ENCODE assay signal across 20 cellular contexts in genomic region chr17:76588182-76588581, GRCh38. TPM values are rescaled to one million over a fixed set of nuclear protein-coding genes. Genes with fewer than 3 reads are reported as not detected.
"Had no signal": no experiment of that assay in that cellular context is flagged by ENCODE, and none has a peak within 500 bp of the region (broad histone marks: within the 10 kb centered on the region; RNA-seq: fewer than 3 reads in every experiment).

No MANE protein-coding gene starts in this region.

- H3K9me3 Mint-ChIP-seq: activated CD4-positive, alpha-beta memory T cell treated with anti-CD3 and anti-CD28 coated beads, Interleukin-2, amount 10 ng/mL, durations not matched to agents 7 days and 5 days; activated naive CD8-positive, alpha-beta T cell treated with anti-CD3 and anti-CD28 coated beads, Interleukin-2, amount 10 ng/mL, durations not matched to agents 7 days and 5 days; activated T-helper 17 cell treated with anti-CD3 and anti-CD28 coated beads, Interleukin-2, amount 50 U/mL, for 72 hours; central memory CD8-positive, alpha-beta T cell; stimulated activated naive CD8-positive, alpha-beta T cell treated with anti-CD3 and anti-CD28 coated beads, Interleukin-15, Interleukin-2, amounts not matched to agents 100 ng/mL and 50 ng/mL, for 24 hours; T-helper 1 cell treated with Interleukin-12 subunit alpha and Interleukin-12 subunit beta and Interleukin-4 antibody, amounts not matched to agents 30 μg/mL and 1 μg/mL, for 36 hours had no signal

- H3K4me1 Mint-ChIP-seq: activated T-helper 17 cell treated with anti-CD3 and anti-CD28 coated beads, Interleukin-2, amount 50 U/mL, for 72 hours had no signal

- H3K4me1 ChIP-seq: psoas muscle had no signal

- H3K36me3 ChIP-seq: brain microvascular endothelial cell, transverse colon had no signal

- H3K36me3 Mint-ChIP-seq: activated CD8-positive, alpha-beta memory T cell treated with anti-CD3 and anti-CD28 coated beads, Interleukin-2, amount 10 ng/mL, durations not matched to agents 7 days and 5 days; activated naive CD8-positive, alpha-beta T cell treated with anti-CD3 and anti-CD28 coated beads, Interleukin-2, amount 10 ng/mL, durations not matched to agents 7 days and 5 days had no signal

- H3K27ac Mint-ChIP-seq: activated CD4-positive, alpha-beta memory T cell treated with anti-CD3 and anti-CD28 coated beads, Interleukin-2, amount 10 ng/mL, durations not matched to agents 7 days and 5 days; activated CD8-positive, alpha-beta memory T cell treated with anti-CD3 and anti-CD28 coated beads, Interleukin-2, amount 10 ng/mL, durations not matched to agents 7 days and 5 days; activated naive CD8-positive, alpha-beta T cell treated with anti-CD3 and anti-CD28 coated beads, Interleukin-2, amount 10 ng/mL, durations not matched to agents 7 days and 5 days; activated T-helper 17 cell treated with anti-CD3 and anti-CD28 coated beads, Interleukin-2, amount 50 U/mL, for 72 hours; mesothelial cell of epicardium; stimulated activated naive CD8-positive, alpha-beta T cell treated with anti-CD3 and anti-CD28 coated beads, Interleukin-15, Interleukin-2, amounts not matched to agents 100 ng/mL and 50 ng/mL, for 24 hours; T-helper 1 cell treated with Interleukin-12 subunit alpha and Interleukin-12 subunit beta and Interleukin-4 antibody, amounts not matched to agents 30 μg/mL and 1 μg/mL, for 36 hours had no signal

- DNase-seq: activated CD4-positive, alpha-beta memory T cell treated with anti-CD3 and anti-CD28 coated beads, Interleukin-2, amount 10 ng/mL, durations not matched to agents 7 days and 5 days; activated CD8-positive, alpha-beta memory T cell treated with anti-CD3 and anti-CD28 coated beads, Interleukin-2, amount 10 ng/mL, durations not matched to agents 7 days and 5 days; activated naive CD4-positive, alpha-beta T cell treated with Interleukin-2 at 50 U/mL for 16 hours; activated naive CD8-positive, alpha-beta T cell treated with anti-CD3 and anti-CD28 coated beads, Interleukin-2, amount 10 ng/mL, durations not matched to agents 7 days and 5 days; brain microvascular endothelial cell; hypothalamus; psoas muscle; right cardiac atrium; transverse colon had no signal

- H3K27ac ChIP-seq: brain microvascular endothelial cell, coronary artery, psoas muscle, transverse colon, VCaP had no signal

- ATAC-seq: activated CD8-positive, alpha-beta memory T cell treated with anti-CD3 and anti-CD28 coated beads, Interleukin-2, amount 10 ng/mL, durations not matched to agents 7 days and 5 days; activated T-helper 17 cell treated with anti-CD3 and anti-CD28 coated beads, Interleukin-2, amount 50 U/mL, for 72 hours; psoas muscle; right cardiac atrium had no signal

- H3K9me3 ChIP-seq: psoas muscle, transverse colon had no signal

- H3K4me3 Mint-ChIP-seq: activated CD4-positive, alpha-beta memory T cell treated with anti-CD3 and anti-CD28 coated beads, Interleukin-2, amount 10 ng/mL, durations not matched to agents 7 days and 5 days; activated CD8-positive, alpha-beta memory T cell treated with anti-CD3 and anti-CD28 coated beads, Interleukin-2, amount 10 ng/mL, durations not matched to agents 7 days and 5 days; activated naive CD8-positive, alpha-beta T cell treated with anti-CD3 and anti-CD28 coated beads, Interleukin-2, amount 10 ng/mL, durations not matched to agents 7 days and 5 days; mesothelial cell of epicardium; stimulated activated naive CD8-positive, alpha-beta T cell treated with anti-CD3 and anti-CD28 coated beads, Interleukin-15, Interleukin-2, amounts not matched to agents 100 ng/mL and 50 ng/mL, for 24 hours; T-helper 1 cell treated with Interleukin-12 subunit alpha and Interleukin-12 subunit beta and Interleukin-4 antibody, amounts not matched to agents 30 μg/mL and 1 μg/mL, for 36 hours had no signal

- H3K4me3 ChIP-seq: coronary artery, psoas muscle, skin epidermis, transverse colon had no signal

RNA-seq across cellular contexts. Expression of gene ST6GALNAC2, which starts 2.5 kb away (rescaled TPM):
- total RNA-seq: activated CD8-positive, alpha-beta memory T cell treated with anti-CD3 and anti-CD28 coated beads, Interleukin-2, amount 10 ng/mL, durations not matched to agents 7 days and 5 days; frontal cortex; lung microvascular endothelial cell had no signal

RNA-seq across cellular contexts. Expression of gene PRCD, which starts 48.3 kb away (rescaled TPM):
- total RNA-seq: activated CD4-positive, alpha-beta memory T cell treated with anti-CD3 and anti-CD28 coated beads, Interleukin-2, amount 10 ng/mL, durations not matched to agents 7 days and 5 days; activated CD8-positive, alpha-beta memory T cell treated with anti-CD3 and anti-CD28 coated beads, Interleukin-2, amount 10 ng/mL, durations not matched to agents 7 days and 5 days; activated T-helper 17 cell treated with anti-CD3 and anti-CD28 coated beads, Interleukin-2, amount 50 U/mL, for 72 hours had no signal

RNA-seq across cellular contexts. Expression of gene CYGB, which starts 50.7 kb away (rescaled TPM):
- total RNA-seq: activated CD4-positive, alpha-beta memory T cell treated with anti-CD3 and anti-CD28 coated beads, Interleukin-2, amount 10 ng/mL, durations not matched to agents 7 days and 5 days; activated CD8-positive, alpha-beta memory T cell treated with anti-CD3 and anti-CD28 coated beads, Interleukin-2, amount 10 ng/mL, durations not matched to agents 7 days and 5 days; activated T-helper 17 cell treated with anti-CD3 and anti-CD28 coated beads, Interleukin-2, amount 50 U/mL, for 72 hours had no signal

RNA-seq across cellular contexts. Expression of gene ST6GALNAC1, which starts 55.4 kb away (rescaled TPM):
- total RNA-seq: activated CD8-positive, alpha-beta memory T cell treated with anti-CD3 and anti-CD28 coated beads, Interleukin-2, amount 10 ng/mL, durations not matched to agents 7 days and 5 days; activated naive CD8-positive, alpha-beta T cell treated with anti-CD3 and anti-CD28 coated beads, Interleukin-2, amount 10 ng/mL, durations not matched to agents 7 days and 5 days; lung microvascular endothelial cell; osteocyte had no signal
